Comparison of ENCODE assay signal across 9 cellular contexts in the genomic region with DNA sequence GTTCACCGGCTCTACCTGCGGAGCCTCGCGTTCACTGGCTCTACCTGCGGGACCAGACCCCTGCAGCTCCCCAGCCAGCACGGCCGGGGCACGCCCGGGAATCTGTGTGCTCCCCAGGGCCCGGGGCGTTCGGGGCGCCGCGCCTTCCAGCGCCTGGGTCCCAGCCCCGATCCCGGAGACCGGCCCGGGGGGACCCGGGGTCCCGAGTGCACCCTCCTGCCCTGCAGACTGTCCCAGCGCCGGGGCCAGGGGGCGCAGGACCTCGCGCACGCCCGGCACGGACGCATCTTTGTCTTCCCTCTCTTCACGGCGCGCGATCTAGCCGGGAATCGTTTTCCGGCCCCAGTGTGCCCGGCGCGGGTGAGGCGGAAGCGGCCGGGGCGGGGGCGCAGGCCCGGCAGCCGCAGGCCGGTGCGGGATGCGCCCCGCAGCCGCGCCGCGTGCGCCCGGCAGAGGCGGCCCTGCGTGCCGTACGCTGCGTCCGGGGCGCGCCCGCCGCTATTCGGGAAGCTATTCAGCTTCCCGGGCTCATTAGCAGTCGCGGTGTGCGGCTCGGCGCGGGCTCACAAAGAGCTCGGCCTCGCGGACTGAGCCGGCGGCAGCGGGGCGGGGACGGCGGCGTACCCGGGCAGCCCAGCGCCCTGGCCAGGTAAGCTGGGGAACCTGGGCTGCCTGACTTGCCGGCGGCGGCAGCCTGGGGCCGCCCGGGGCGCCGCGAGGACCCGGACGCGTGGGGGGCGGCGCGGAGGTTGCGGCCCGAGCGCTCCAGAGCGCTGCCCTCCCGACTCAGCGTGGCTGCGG. TPM values are rescaled to one million over a fixed set of nuclear protein-coding genes. Genes with fewer than 3 reads are reported as not detected.
A peak's percentile ranks its signal among the peaks of the same experiment; 100 is the strongest.
DNase-seq lines count a peak whose midpoint lies in the region; ATAC-seq, FAIRE-seq and TF ChIP-seq lines count a peak whose summit lies in the region.
"Had no signal": no experiment of that assay in that cellular context is flagged by ENCODE, and none has a peak within 500 bp of the region (broad histone marks: within the 10 kb centered on the region; RNA-seq: fewer than 3 reads in every experiment).

A gene (plus strand): TSS at position 345 of the 801 bp plus-strand sequence. CDS start 167,911 bp downstream, outside the sequence.

- H3K36me3 ChIP-seq in esophagus (ENCODE audit: control insufficient read depth in 2 of 2, insufficient read depth in 2 of 2, low read length in 1 of 2): no peaks in the 10 kb centered on the region
- H3K36me3 ChIP-seq in aorta (ENCODE audit: control insufficient read depth in 1 of 2, insufficient read depth in 2 of 2, low read length in 1 of 2): no peaks in the 10 kb centered on the region

- peaks cover 2% of the 10 kb centered on the region for H3K36me3 Mint-ChIP-seq in neural crest cell (ENCODE audit: low read depth)
- H3K36me3 Mint-ChIP-seq: memory B cell had no signal

- H3K27ac ChIP-seq in esophagus (ENCODE audit: low read depth in 2 of 2, low read length in 1 of 2): no peak within 1 kb of the TSS
- H3K27ac ChIP-seq in aorta (ENCODE audit: low read depth in 1 of 2, low read length in 2 of 2): no peak within 1 kb of the TSS

- TF ChIP-seq CTCF in neural crest cell (conservative IDR thresholded peaks at IDR 0.05): peak; percentile 9

- H3K9me3 Mint-ChIP-seq in neural crest cell: no peaks in the 10 kb centered on the region
- H3K9me3 Mint-ChIP-seq: memory B cell had no signal

- ATAC-seq in aorta (ENCODE audit: low FRiP score) (no peak), GM18517 (IDR thresholded peaks at IDR 0.05; ENCODE audit: unreplicated experiment) (no peak)

- H3K9me3 ChIP-seq in esophagus (ENCODE audit: control insufficient read depth in 2 of 2, insufficient read depth in 1 of 2, low read depth in 1 of 2, low read length in 1 of 2): no peaks in the 10 kb centered on the region
- H3K9me3 ChIP-seq in aorta (ENCODE audit: control insufficient read depth, low read length): no peaks in the 10 kb centered on the region

- FAIRE-seq in GM19239 (lab: Jason Lieb, UNC): no peak

- intact Hi-C loops in aorta (cut with DNase I): no loop called here

- DNase-seq in AG20443 (ENCODE audit: low spot score) (peak; percentile 43), neural crest cell (ENCODE audit: low read depth, low spot score) (peak; percentile 49), aorta (peak in 1 of 2 donors; percentile 76), GM19239 (ENCODE audit: insufficient read length, low spot score) (no peak)
- no peak for DNase-seq in Jurkat, Clone E6-1 (ENCODE audit: low read depth, low spot score)
- DNase-seq in activated CD8-positive, alpha-beta memory T cell treated with anti-CD3 and anti-CD28 coated beads, Interleukin-2, amount 50 U/mL, for 48 hours: peak; percentile 74

- peak within 1 kb of the TSS; percentile 55 for H3K4me3 ChIP-seq in Jurkat, Clone E6-1 (ENCODE audit: low read length)
- H3K4me3 ChIP-seq in esophagus (ENCODE audit: low read depth in 1 of 2, low read length in 2 of 2): peak within 1 kb of the TSS; percentile 46
- H3K4me3 ChIP-seq in aorta (ENCODE audit: low read length in 2 of 2): peak within 1 kb of the TSS; percentile 44 to 70

- H3K27ac Mint-ChIP-seq in neural crest cell (ENCODE audit: unreplicated experiment): peak within 1 kb of the TSS; percentile 84
- H3K27ac Mint-ChIP-seq: memory B cell had no signal

- peak within 1 kb of the TSS; percentile 92 for H3K4me3 Mint-ChIP-seq in neural crest cell
- H3K4me3 Mint-ChIP-seq: memory B cell had no signal

- peaks cover 52% of the 10 kb centered on the region for H3K4me1 Mint-ChIP-seq in neural crest cell
- H3K4me1 Mint-ChIP-seq: memory B cell had no signal

- H3K4me1 ChIP-seq in esophagus (ENCODE audit: control insufficient read depth in 2 of 2, insufficient read depth in 2 of 2, low read length in 1 of 2) (peaks cover 0 to 5% of the 10 kb centered on the region in 2 donors), aorta (ENCODE audit: control insufficient read depth in 1 of 2, insufficient read depth in 2 of 2, low read length in 2 of 2) (no peaks in the 10 kb centered on the region)

- no peaks in the 10 kb centered on the region for H3K27me3 Mint-ChIP-seq in neural crest cell (ENCODE audit: low read depth)

- H3K27me3 ChIP-seq in esophagus (ENCODE audit: control insufficient read depth in 1 of 2, insufficient read depth in 2 of 2, low read length in 2 of 2) (peaks cover 0 to 6% of the 10 kb centered on the region in 2 donors), aorta (ENCODE audit: control insufficient read depth in 1 of 2, insufficient read depth in 2 of 2, low read length in 1 of 2) (no peaks in the 10 kb centered on the region)

- WGBS in esophagus, 2 donors: 1 to 2% methylated on average over 82 to 109 of the region's 109 CpGs
- WGBS in aorta, 2 donors: 1% methylated on average over 94 to 109 of the region's 109 CpGs

RNA-seq across cellular contexts. Expression of the gene that starts here (rescaled TPM):
- polyA plus RNA-seq in Jurkat, Clone E6-1 (2012; ENCODE audit: insufficient read depth, insufficient read length): 36.8 TPM
- polyA plus RNA-seq in esophagus (1 to 10 TPM in 1 of 2 donors, under 1 TPM in 1; 0.77 to 1.7 TPM), aorta (1 to 10 TPM in 1 of 2 donors, under 1 TPM in 1; 0.41 to 1.8 TPM)
- total RNA-seq in neural crest cell (78.6 and 79.9 TPM in 2 replicates), aorta (1 to 10 TPM; 2.0 to 2.1 TPM)

Comparison
In these comparisons a context has a peak if more than half of its experiments do, and no peak if none do; other contexts are left out.
1. RNA of the gene that starts here (total RNA-seq): 78.6 to 79.9 TPM in neural crest cell; 2.0 to 2.1 TPM in aorta; every median in the first group is over 10 times any median in the second.
2. DNase-seq: peak in AG20443 (single experiment), activated CD8-positive, alpha-beta memory T cell treated with anti-CD3 and anti-CD28 coated beads, Interleukin-2, amount 50 U/mL, for 48 hours (single experiment) and neural crest cell (single experiment); none in Jurkat, Clone E6-1 (single experiment) and GM19239 (single experiment).
3. Peak in every context shown above with its lines, with median percentiles within 50 percentile points of each other: H3K4me3 ChIP-seq.